ENCODE assay signal across 1 cellular context in genomic region chr17:41907633-41908539, GRCh38.
TF ChIP-seq lines count a peak whose summit lies in the region.

No MANE protein-coding gene starts in this region.

TF ChIP-seq in HepG2, 621 proteins besides CTCF, POLR2A, EP300 and RAD21 (continued from another document and continues in another):
- TF ChIP-seq TRAFD1 (CRISPR knock-in tag; IDR thresholded peaks at IDR 0.05; ENCODE audit: borderline replicate concordance) (no peak), KLF13 (CRISPR knock-in tag; IDR thresholded peaks at IDR 0.05) (no peak), ZNF512 (CRISPR knock-in tag; IDR thresholded peaks at IDR 0.05) (no peak), CENPX (CRISPR knock-in tag; IDR thresholded peaks at IDR 0.05) (no peak), ELF4 (CRISPR knock-in tag; IDR thresholded peaks at IDR 0.05; ENCODE audit: borderline replicate concordance) (no peak), ZNF451 (CRISPR knock-in tag; IDR thresholded peaks at IDR 0.05) (peak; percentile 52; the same call in 1 of the 2 replicates), NONO (IDR thresholded peaks at IDR 0.05) (no peak), NONO (CRISPR knock-in tag; conservative IDR thresholded peaks at IDR 0.05) (peak; percentile 70), CAMTA2 (CRISPR knock-in tag; IDR thresholded peaks at IDR 0.05; ENCODE audit: borderline replicate concordance) (no peak), EEA1 (CRISPR knock-in tag; IDR thresholded peaks at IDR 0.05; ENCODE audit: borderline replicate concordance) (no peak), MIXL1 (CRISPR knock-in tag; IDR thresholded peaks at IDR 0.05) (peak; percentile 84), STAT6 (CRISPR knock-in tag; IDR thresholded peaks at IDR 0.05; ENCODE audit: borderline replicate concordance) (no peak), ZNF275 (CRISPR knock-in tag; IDR thresholded peaks at IDR 0.05; ENCODE audit: borderline replicate concordance) (no peak), PRDM15 (CRISPR knock-in tag; IDR thresholded peaks at IDR 0.05) (no peak), ZSCAN20 (CRISPR knock-in tag; IDR thresholded peaks at IDR 0.05; ENCODE audit: borderline replicate concordance) (no peak), ZNF646 (CRISPR knock-in tag; IDR thresholded peaks at IDR 0.05) (0 out of 2 replicates have a peak, but pooled peaks have one; percentile 35), PHF20 (CRISPR knock-in tag; IDR thresholded peaks at IDR 0.05) (no peak), ZKSCAN5 (CRISPR knock-in tag; IDR thresholded peaks at IDR 0.05) (no peak), TCF7L2 (IDR thresholded peaks at IDR 0.05; ENCODE audit: low read depth, low read length) (no peak), STAG1 (CRISPR knock-in tag; IDR thresholded peaks at IDR 0.05) (peak; percentile 47), DPF2 (CRISPR knock-in tag; IDR thresholded peaks at IDR 0.05; ENCODE audit: borderline replicate concordance, low read depth) (no peak; the same call in 1 of the 2 replicates), SP5 (CRISPR knock-in tag; IDR thresholded peaks at IDR 0.05; ENCODE audit: borderline replicate concordance, low read depth) (peak; percentile 83), ZNF430 (CRISPR knock-in tag; IDR thresholded peaks at IDR 0.05) (peak; percentile 51; the same call in 1 of the 2 replicates), HDAC6 (IDR thresholded peaks at IDR 0.05; ENCODE audit: low read depth, low read length) (no peak), E2F2 (CRISPR knock-in tag; IDR thresholded peaks at IDR 0.05; ENCODE audit: borderline replicate concordance) (no peak), ZNF329 (CRISPR knock-in tag; IDR thresholded peaks at IDR 0.05; ENCODE audit: low read depth) (no peak), ZNF124 (CRISPR knock-in tag; IDR thresholded peaks at IDR 0.05) (peak; percentile 92), ZNF558 (CRISPR knock-in tag; IDR thresholded peaks at IDR 0.05; ENCODE audit: borderline replicate concordance) (no peak), RBM39 (IDR thresholded peaks at IDR 0.05; ENCODE audit: low read depth, low read length, poor library complexity, severe bottlenecking) (no peak), ZNF180 (CRISPR knock-in tag; IDR thresholded peaks at IDR 0.05; ENCODE audit: borderline replicate concordance, low read depth) (no peak), CSRNP1 (CRISPR knock-in tag; IDR thresholded peaks at IDR 0.05) (no peak; the same call in 1 of the 2 replicates), ZNF20 (CRISPR knock-in tag; IDR thresholded peaks at IDR 0.05) (no peak), ZNF841 (CRISPR knock-in tag; IDR thresholded peaks at IDR 0.05; ENCODE audit: borderline replicate concordance) (no peak), CHD2 (IDR thresholded peaks at IDR 0.05; ENCODE audit: low read depth, low read length) (no peak), ZNF431 (CRISPR knock-in tag; IDR thresholded peaks at IDR 0.05; ENCODE audit: borderline replicate concordance, low read depth) (no peak; the same call in 1 of the 2 replicates), MXD3 (CRISPR knock-in tag; IDR thresholded peaks at IDR 0.05) (no peak; the same call in 1 of the 2 replicates), NRL (CRISPR knock-in tag; IDR thresholded peaks at IDR 0.05; ENCODE audit: borderline replicate concordance) (no peak; the same call in 1 of the 2 replicates), ZFX (CRISPR knock-in tag; IDR thresholded peaks at IDR 0.05; ENCODE audit: low read depth) (peak; percentile 88), MYNN (CRISPR knock-in tag; IDR thresholded peaks at IDR 0.05; ENCODE audit: low read depth) (no peak), NR1H2 (CRISPR knock-in tag; IDR thresholded peaks at IDR 0.05; ENCODE audit: borderline replicate concordance, low read depth) (no peak), ZSCAN25 (CRISPR knock-in tag; IDR thresholded peaks at IDR 0.05) (peak; percentile 85; the same call in 1 of the 2 replicates), GFI1 (CRISPR knock-in tag; IDR thresholded peaks at IDR 0.05; ENCODE audit: borderline replicate concordance) (peak; percentile 92)
